ENCODE assay signal across 16 cellular contexts in the genomic region with DNA sequence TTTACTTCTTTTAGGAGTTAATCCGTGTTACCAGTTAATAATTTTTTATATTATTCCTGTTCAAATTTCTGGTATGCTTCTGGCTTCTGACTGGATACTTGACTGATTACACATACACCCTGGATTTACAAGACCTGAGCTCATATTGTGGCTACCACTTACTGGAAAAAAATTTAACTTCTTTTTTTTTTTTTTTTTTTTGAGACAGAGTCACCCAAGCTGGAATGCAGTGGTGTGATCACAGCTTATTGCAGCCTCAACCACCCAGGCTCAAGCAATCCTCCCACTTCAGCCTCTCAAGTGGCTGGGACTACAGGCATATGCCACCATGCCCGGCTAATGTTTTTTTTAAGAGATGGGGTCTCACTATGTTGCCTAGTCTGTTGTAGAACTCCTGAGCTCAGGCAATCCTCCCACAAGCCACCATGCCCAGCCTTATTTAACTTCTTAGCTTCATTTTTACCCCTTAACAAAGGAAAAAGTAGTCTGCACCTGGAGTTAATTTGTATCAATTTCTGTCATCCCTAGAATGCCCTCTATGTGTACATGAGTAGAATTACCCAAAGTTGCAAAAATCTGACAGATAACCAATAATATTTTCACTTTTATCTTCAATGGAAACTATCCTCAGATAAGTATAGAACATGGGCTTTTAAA. TPM values are rescaled to one million over a fixed set of nuclear protein-coding genes. Genes with fewer than 3 reads are reported as not detected.
DNase-seq lines count a peak whose midpoint lies in the region; ATAC-seq and TF ChIP-seq lines count a peak whose summit lies in the region.
"Had no signal": no experiment of that assay in that cellular context is flagged by ENCODE, and none has a peak within 500 bp of the region (broad histone marks: within the 10 kb centered on the region; RNA-seq: fewer than 3 reads in every experiment).

No MANE protein-coding gene starts in this region.

- no peak overlapping the region for H3K27ac Mint-ChIP-seq in natural killer cell treated with Interleukin-12 subunit alpha and Interleukin-12 subunit beta and Interleukin-15 and Interleukin-18, amount 100 ng/mL, for 72 hours
- H3K27ac Mint-ChIP-seq: nephron, type B pancreatic cell had no signal

- H3K79me2 ChIP-seq in PC-9 (ENCODE audit: low read depth), result no peaks in the 10 kb centered on the region

- DNase-seq in AG04450 (ENCODE audit: low read depth, low spot score) (peak; percentile 45), HT1080 (ENCODE audit: low read depth) (peak; percentile 83), astrocyte of the hippocampus (ENCODE audit: low read depth, low spot score) (peak; percentile 62), kidney glomerular epithelial cell (lab: John Stamatoyannopoulos, UW) (peak; percentile 70), PC-9 (no peak), COR-L47 (lab: John Stamatoyannopoulos, UW) (no peak)
- DNase-seq in natural killer cell treated with Interleukin-12 subunit alpha and Interleukin-12 subunit beta and Interleukin-15 and Interleukin-18, amount 100 ng/mL, for 72 hours (ENCODE audit: low spot score), result no peak
- DNase-seq: activated CD4-positive, alpha-beta T cell treated with anti-CD3 and anti-CD28 coated beads, Interleukin-2, amount 50 U/mL, for 1 hour; activated effector memory CD4-positive, alpha-beta T cell treated with Interleukin-2 at 50 U/mL for 16 hours; C1 segment of cervical spinal cord; cerebellar nuclear complex; NCI-H1436; T-helper 1 cell had no signal

- TF ChIP-seq CTCF in AG04450 (IDR thresholded peaks at IDR 0.05; ENCODE audit: low read depth, low read length), result no peak
- TF ChIP-seq CTCF in PC-9 (conservative IDR thresholded peaks at IDR 0.05), result no peak

- H3K4me3 Mint-ChIP-seq in natural killer cell treated with Interleukin-12 subunit alpha and Interleukin-12 subunit beta and Interleukin-15 and Interleukin-18, amount 100 ng/mL, for 72 hours, result no peak overlapping the region
- H3K4me3 Mint-ChIP-seq: nephron, type B pancreatic cell had no signal

- no peaks in the 10 kb centered on the region for H3K9me2 ChIP-seq in PC-9 (ENCODE audit: insufficient read depth)

- no peak overlapping the region for H2AFZ ChIP-seq in PC-9

- no peaks in the 10 kb centered on the region for H4K20me1 ChIP-seq in PC-9 (ENCODE audit: insufficient read depth)

- no peaks in the 10 kb centered on the region for H3F3A ChIP-seq in PC-9 (ENCODE audit: insufficient read depth, low read depth)

- no peak for ATAC-seq in HG03280 (IDR thresholded peaks at IDR 0.05; ENCODE audit: unreplicated experiment)
- ATAC-seq in natural killer cell treated with Interleukin-12 subunit alpha and Interleukin-12 subunit beta and Interleukin-15 and Interleukin-18, amount 100 ng/mL, for 72 hours, result no peak

- H3K36me3 ChIP-seq in PC-9 (ENCODE audit: low read depth), result no peaks in the 10 kb centered on the region

- H3K4me3 ChIP-seq in AG04450 (ENCODE audit: low read depth, low read length) (no peak overlapping the region), PC-9 (no peak overlapping the region)

- no peaks in the 10 kb centered on the region for H3K4me1 ChIP-seq in PC-9 (replicated peaks; ENCODE audit: insufficient read depth)

- CTCF ChIA-PET in AG04450 (lab: Charles Lee) (interaction anchor here (0.6 to 4.1 kb wide), 14 partner anchors 10 to 873 kb away, joined by 3 to 34 read pairs (median 5); partner anchors contain the start of gene CLOCK), PC-9 (lab: Charles Lee) (no interaction called here)

- peaks cover 7% of the 10 kb centered on the region for H3K36me3 Mint-ChIP-seq in natural killer cell treated with Interleukin-12 subunit alpha and Interleukin-12 subunit beta and Interleukin-15 and Interleukin-18, amount 100 ng/mL, for 72 hours

- H3K27me3 ChIP-seq in AG04450 (ENCODE audit: control insufficient read depth, insufficient read depth, low read length) (no peaks in the 10 kb centered on the region), PC-9 (ENCODE audit: insufficient read depth, low read depth) (no peaks in the 10 kb centered on the region)

- POLR2A ChIA-PET in AG04450 (lab: Yijun Ruan, JAX), result interaction anchor here (0.6 to 1.5 kb wide), 4 partner anchors 13 to 101 kb away, joined by 3 to 5 read pairs (median 3); no protein-coding TSS in a partner anchor
- POLR2A ChIA-PET in PC-9 (lab: Charles Lee; ENCODE audit: unreplicated experiment), result no interaction called here

- no TSS peak for BruUV-seq in PC-9 (replicated peaks; lab: Mats Ljungman, UMichigan)

- H3K9me3 Mint-ChIP-seq in natural killer cell treated with Interleukin-12 subunit alpha and Interleukin-12 subunit beta and Interleukin-15 and Interleukin-18, amount 100 ng/mL, for 72 hours, result no peaks in the 10 kb centered on the region
- H3K9me3 Mint-ChIP-seq: nephron, type B pancreatic cell had no signal

- H3K27me3 Mint-ChIP-seq in natural killer cell treated with Interleukin-12 subunit alpha and Interleukin-12 subunit beta and Interleukin-15 and Interleukin-18, amount 100 ng/mL, for 72 hours, result no peaks in the 10 kb centered on the region
- H3K27me3 Mint-ChIP-seq: type B pancreatic cell had no signal

- H3K9me3 ChIP-seq in AG04450 (ENCODE audit: control insufficient read depth, insufficient read depth, low read length) (no peaks in the 10 kb centered on the region), PC-9 (ENCODE audit: insufficient read depth, low read depth) (no peaks in the 10 kb centered on the region)

- peaks cover under 1 to 3% of the 10 kb centered on the region in 2 donors for H3K4me1 Mint-ChIP-seq in natural killer cell treated with Interleukin-12 subunit alpha and Interleukin-12 subunit beta and Interleukin-15 and Interleukin-18, amount 100 ng/mL, for 72 hours (ENCODE audit: low read depth in 2 of 2)

- no peak overlapping the region for H3K4me2 ChIP-seq in PC-9

- H3K27ac ChIP-seq in AG04450 (ENCODE audit: low read depth, low read length) (peak overlapping the region; percentile 55), PC-9 (no peak overlapping the region)

- intact Hi-C loops in PC-9 (cut with micrococcal nuclease; ENCODE audit: unreplicated experiment), result loop anchor here (5.0 to 10.0 kb wide), 3 partner anchors 99 to 421 kb away; partner anchors contain the start of gene CLOCK

RNA-seq across cellular contexts. Expression of gene TMEM165, which starts 50.3 kb away (rescaled TPM):
- 134 and 146 TPM in 2 replicates for polyA plus RNA-seq in AG04450 (2011; rRNA removed)
- polyA minus RNA-seq in AG04450 (2011; rRNA and poly(A)+ RNA removed), result 170 and 176 TPM in 2 replicates
- total RNA-seq in HT1080 (2014; rRNA removed; shearing (Covaris generic)), result 112 and 134 TPM in 2 replicates
- 110 and 117 TPM in 2 replicates for polyA plus RNA-seq in HT1080 (2015; cell fraction: cytosol; rRNA removed)
- polyA plus RNA-seq in HT1080 (2015; cell fraction: nucleus; rRNA removed), result 132 and 153 TPM in 2 replicates
- 61.4 and 61.8 TPM in 2 replicates for total RNA-seq in PC-9 (2021)
- 100 to 1,000 TPM; 134 to 157 TPM for total RNA-seq in natural killer cell treated with Interleukin-12 subunit alpha and Interleukin-12 subunit beta and Interleukin-15 and Interleukin-18, amount 100 ng/mL, for 72 hours

Comparison
In these comparisons a context has a peak if more than half of its experiments do, and no peak if none do; other contexts are left out.
1. DNase-seq: peak in AG04450 (single experiment), HT1080 (single experiment), astrocyte of the hippocampus (single experiment) and kidney glomerular epithelial cell (single experiment); none in PC-9 (0 of 2), natural killer cell treated with Interleukin-12 subunit alpha and Interleukin-12 subunit beta and Interleukin-15 and Interleukin-18, amount 100 ng/mL, for 72 hours (single experiment) and COR-L47 (single experiment).